Comparison of ENCODE assay signal across 28 cellular contexts in the genomic region with DNA sequence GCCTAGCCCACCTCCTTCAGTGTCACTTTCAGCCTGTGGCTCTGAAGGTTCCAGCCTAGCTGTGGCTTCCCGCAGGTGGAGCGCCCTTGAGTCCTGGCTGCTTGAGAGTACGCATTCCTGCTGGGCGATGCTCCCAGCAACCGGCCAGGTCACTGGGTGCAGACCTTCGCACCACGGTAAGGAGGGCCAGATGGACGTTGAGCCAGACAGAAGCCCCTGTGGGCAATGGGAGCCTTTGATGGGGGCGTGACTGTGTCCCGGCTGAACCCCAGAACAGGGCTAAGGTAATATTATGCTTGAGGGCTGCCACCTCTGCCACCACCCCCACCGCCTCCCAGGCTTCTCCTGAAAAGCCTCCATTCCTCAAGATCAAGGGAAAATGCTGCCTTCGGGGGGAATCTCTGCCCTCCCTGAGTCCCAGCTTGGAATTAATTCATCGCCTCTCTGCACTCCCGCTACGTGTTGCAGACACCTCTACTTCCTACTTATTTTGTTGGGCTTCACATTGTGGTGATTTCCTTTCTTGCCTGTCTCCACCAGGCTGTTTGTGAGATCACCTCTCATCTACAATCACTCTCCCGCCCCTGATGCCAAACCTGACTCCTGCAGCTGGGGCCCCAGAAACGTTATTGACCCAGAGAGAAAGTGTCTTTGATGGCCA.
"Had no signal": no experiment of that assay in that cellular context is flagged by ENCODE, and none has a peak within 500 bp of the region (broad histone marks: within the 10 kb centered on the region; RNA-seq: fewer than 3 reads in every experiment).

No MANE protein-coding gene starts in this region.

- ATAC-seq: activated CD4-positive, alpha-beta T cell treated with anti-CD3 and anti-CD28 coated beads for 36 hours; activated CD8-positive, alpha-beta memory T cell treated with anti-CD3 and anti-CD28 coated beads, Interleukin-2, amount 10 ng/mL, durations not matched to agents 7 days and 5 days; activated CD8-positive, alpha-beta T cell treated with anti-CD3 and anti-CD28 coated beads, Interleukin-2, amount 10 ng/mL, durations not matched to agents 7 days and 5 days; gastroesophageal sphincter; right cardiac atrium; stimulated activated effector memory CD8-positive, alpha-beta T cell treated with anti-CD3 and anti-CD28 coated beads, Interleukin-12 subunit alpha, Interleukin-12 subunit beta, amount 100 ng/mL, for 72 hours; T-cell had no signal

- H3K27me3 Mint-ChIP-seq: activated CD8-positive, alpha-beta memory T cell treated with anti-CD3 and anti-CD28 coated beads, Interleukin-2, amount 10 ng/mL, durations not matched to agents 7 days and 5 days; activated naive CD4-positive, alpha-beta T cell treated with anti-CD3 and anti-CD28 coated beads, Interleukin-2, amount 50 U/mL, for 24 hours; central memory CD8-positive, alpha-beta T cell had no signal

- H3K9ac ChIP-seq: parathyroid adenoma had no signal

- H3K36me3 Mint-ChIP-seq: activated CD8-positive, alpha-beta memory T cell treated with anti-CD3 and anti-CD28 coated beads, Interleukin-2, amount 10 ng/mL, durations not matched to agents 7 days and 5 days; activated naive CD4-positive, alpha-beta T cell treated with anti-CD3 and anti-CD28 coated beads, Interleukin-2, amount 50 U/mL, for 24 hours; stimulated activated effector memory CD8-positive, alpha-beta T cell treated with anti-CD3 and anti-CD28 coated beads, Interleukin-12 subunit alpha, Interleukin-12 subunit beta, amount 100 ng/mL, for 72 hours; T-cell had no signal

- H3K4me3 ChIP-seq: gastroesophageal sphincter, thoracic aorta, uterus had no signal

- H3K36me3 ChIP-seq: gastroesophageal sphincter, thoracic aorta, uterus had no signal

- H3K9me3 ChIP-seq: gastroesophageal sphincter, thoracic aorta, uterus had no signal

- H3K4me1 ChIP-seq: gastroesophageal sphincter, parathyroid adenoma, uterus had no signal

- H3K27ac Mint-ChIP-seq: activated CD4-positive, alpha-beta T cell treated with anti-CD3 and anti-CD28 coated beads for 36 hours; activated CD8-positive, alpha-beta memory T cell treated with anti-CD3 and anti-CD28 coated beads, Interleukin-2, amount 10 ng/mL, durations not matched to agents 7 days and 5 days; activated CD8-positive, alpha-beta T cell treated with anti-CD3 and anti-CD28 coated beads, Interleukin-2, amount 10 ng/mL, durations not matched to agents 7 days and 5 days; activated naive CD4-positive, alpha-beta T cell treated with anti-CD3 and anti-CD28 coated beads, Interleukin-2, amount 50 U/mL, for 24 hours; activated T-helper 2 cell treated with anti-CD3 and anti-CD28 coated beads, Interferon-gamma antibody, Interleukin-2, Interleukin-4, amounts not matched to agents 10 μg/mL and 5 μg/mL and 100 μg/mL, durations not matched to agents 14 hours and 24 hours and 36 hours; dendritic cell treated with granulocyte-macrophage colony-stimulating factor and Interleukin-4, amounts not matched to agents 40 ng/mL and 50 ng/mL, for 4 days; nephron; stimulated activated effector memory CD8-positive, alpha-beta T cell treated with anti-CD3 and anti-CD28 coated beads, Interleukin-12 subunit alpha, Interleukin-12 subunit beta, amount 100 ng/mL, for 72 hours; stimulated activated naive CD8-positive, alpha-beta T cell treated with anti-CD3 and anti-CD28 coated beads, Interleukin-15, Interleukin-2, amounts not matched to agents 100 ng/mL and 50 ng/mL, for 24 hours; T-cell had no signal

- H3K9me3 Mint-ChIP-seq: activated naive CD4-positive, alpha-beta T cell treated with anti-CD3 and anti-CD28 coated beads, Interleukin-2, amount 50 U/mL, for 24 hours; activated T-helper 2 cell treated with anti-CD3 and anti-CD28 coated beads, Interferon-gamma antibody, Interleukin-2, Interleukin-4, amounts not matched to agents 10 μg/mL and 5 μg/mL and 100 μg/mL, durations not matched to agents 14 hours and 24 hours and 36 hours; central memory CD8-positive, alpha-beta T cell; dendritic cell treated with granulocyte-macrophage colony-stimulating factor and Interleukin-4, amounts not matched to agents 40 ng/mL and 50 ng/mL, for 4 days; nephron; stimulated activated effector memory CD8-positive, alpha-beta T cell treated with anti-CD3 and anti-CD28 coated beads, Interleukin-12 subunit alpha, Interleukin-12 subunit beta, amount 100 ng/mL, for 72 hours; stimulated activated naive CD8-positive, alpha-beta T cell treated with anti-CD3 and anti-CD28 coated beads, Interleukin-15, Interleukin-2, amounts not matched to agents 100 ng/mL and 50 ng/mL, for 24 hours; T-cell had no signal

- FAIRE-seq: bronchial epithelial cell, keratinocyte had no signal

- H3K27ac ChIP-seq: gastroesophageal sphincter, parathyroid adenoma, thoracic aorta, uterus had no signal

- H3K4me1 Mint-ChIP-seq: activated CD4-positive, alpha-beta T cell treated with anti-CD3 and anti-CD28 coated beads for 36 hours; activated CD8-positive, alpha-beta memory T cell treated with anti-CD3 and anti-CD28 coated beads, Interleukin-2, amount 10 ng/mL, durations not matched to agents 7 days and 5 days; activated naive CD4-positive, alpha-beta T cell treated with anti-CD3 and anti-CD28 coated beads, Interleukin-2, amount 50 U/mL, for 24 hours; central memory CD8-positive, alpha-beta T cell; nephron; stimulated activated effector memory CD8-positive, alpha-beta T cell treated with anti-CD3 and anti-CD28 coated beads, Interleukin-12 subunit alpha, Interleukin-12 subunit beta, amount 100 ng/mL, for 72 hours; T-cell had no signal

- DNase-seq: activated CD4-positive, alpha-beta T cell treated with anti-CD3 and anti-CD28 coated beads for 36 hours; activated CD4-positive, CD25-positive, alpha-beta regulatory T cell; activated CD8-positive, alpha-beta memory T cell treated with anti-CD3 and anti-CD28 coated beads, Interleukin-2, amount 10 ng/mL, durations not matched to agents 7 days and 5 days; activated CD8-positive, alpha-beta T cell treated with anti-CD3 and anti-CD28 coated beads, Interleukin-2, amount 10 ng/mL, durations not matched to agents 7 days and 5 days; activated T-cell treated with anti-CD3 and anti-CD28 coated beads, Interleukin-2, amount 50 U/mL, for 48 hours; anterior cingulate cortex; effector memory CD4-positive, alpha-beta T cell; erythroblast; head of caudate nucleus; hippocampal formation; mesenchymal stem cell; nucleus accumbens; right cardiac atrium; stimulated activated CD4-positive, alpha-beta T cell treated with anti-CD3 and anti-CD28 coated beads, Interleukin-4, amount 100 ng/mL, for 24 hours; T-cell; uterus had no signal

- H3K4me3 Mint-ChIP-seq: activated CD4-positive, alpha-beta T cell treated with anti-CD3 and anti-CD28 coated beads for 36 hours; activated CD8-positive, alpha-beta memory T cell treated with anti-CD3 and anti-CD28 coated beads, Interleukin-2, amount 10 ng/mL, durations not matched to agents 7 days and 5 days; activated CD8-positive, alpha-beta T cell treated with anti-CD3 and anti-CD28 coated beads, Interleukin-2, amount 10 ng/mL, durations not matched to agents 7 days and 5 days; activated naive CD4-positive, alpha-beta T cell treated with anti-CD3 and anti-CD28 coated beads, Interleukin-2, amount 50 U/mL, for 24 hours; central memory CD8-positive, alpha-beta T cell; dendritic cell treated with granulocyte-macrophage colony-stimulating factor and Interleukin-4, amounts not matched to agents 40 ng/mL and 50 ng/mL, for 4 days; nephron; stimulated activated effector memory CD8-positive, alpha-beta T cell treated with anti-CD3 and anti-CD28 coated beads, Interleukin-12 subunit alpha, Interleukin-12 subunit beta, amount 100 ng/mL, for 72 hours; stimulated activated naive CD8-positive, alpha-beta T cell treated with anti-CD3 and anti-CD28 coated beads, Interleukin-15, Interleukin-2, amounts not matched to agents 100 ng/mL and 50 ng/mL, for 24 hours; T-cell had no signal
